Comparison of ENCODE assay signal across 10 cellular contexts in genomic region chr2:229701062-229701461, GRCh38. TPM values are rescaled to one million over a fixed set of nuclear protein-coding genes. Genes with fewer than 3 reads are reported as not detected.
"Had no signal": no experiment of that assay in that cellular context is flagged by ENCODE, and none has a peak within 500 bp of the region (broad histone marks: within the 10 kb centered on the region; RNA-seq: fewer than 3 reads in every experiment).

No MANE protein-coding gene starts in this region.

- H3K9me3 Mint-ChIP-seq: GM23338, HFFc6, IgD-negative memory B cell had no signal

- DNase-seq: HFFc6, KG1 had no signal

- H3K4me1 Mint-ChIP-seq: IgD-negative memory B cell had no signal

- ATAC-seq: GM23338, HCT116 had no signal

- FAIRE-seq: H1, H54, HTR-8/SVneo had no signal

- H2AFZ ChIP-seq: GM23338 had no signal

- H3K36me3 ChIP-seq: HAP-1 had no signal

- H3K9me3 ChIP-seq: HAP-1 had no signal

- H3K27ac Mint-ChIP-seq: GM23338, HFFc6, IgD-negative memory B cell had no signal

- H3K4me2 ChIP-seq: GM23338 had no signal

- H3K4me3 Mint-ChIP-seq: GM23338, HFFc6, IgD-negative memory B cell had no signal

- H3K4me3 ChIP-seq: GM23338, HAP-1 had no signal

RNA-seq across cellular contexts. Expression of gene DNER, which starts 13.3 kb away (rescaled TPM):
- total RNA-seq: HT-29 had no signal
- polyA plus RNA-seq: IgD-negative memory B cell had no signal
